Comparison of ENCODE assay signal across 28 cellular contexts in the genomic region with DNA sequence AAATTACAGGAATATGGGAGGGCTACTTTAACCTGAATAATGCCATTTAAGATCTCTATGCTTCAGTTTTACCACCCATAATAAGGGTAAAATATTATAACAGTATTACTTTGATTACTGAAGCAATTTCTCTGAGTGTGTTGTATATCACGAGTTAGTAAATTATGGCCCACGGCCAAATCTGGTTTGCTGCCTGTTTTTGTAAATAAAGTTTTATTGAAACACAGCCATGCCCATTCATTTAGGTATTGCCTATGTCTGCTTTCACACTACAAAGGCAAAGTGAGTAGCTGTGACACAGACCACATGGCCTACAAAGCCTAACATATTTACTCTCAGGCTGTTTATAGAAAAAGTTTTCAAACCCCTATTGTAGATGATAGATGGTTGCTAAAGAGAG.
"Had no signal": no experiment of that assay in that cellular context is flagged by ENCODE, and none has a peak within 500 bp of the region (broad histone marks: within the 10 kb centered on the region; RNA-seq: fewer than 3 reads in every experiment).

No MANE protein-coding gene starts in this region.

- H3K79me2 ChIP-seq: parathyroid adenoma had no signal

- H3K27me3 ChIP-seq: neural progenitor cell, ovary, suprapubic skin, testis, tibial artery, transverse colon, upper lobe of right lung, uterus had no signal

- H3K27ac ChIP-seq: neural progenitor cell, ovary, parathyroid adenoma, psoas muscle, skin epidermis, spleen, suprapubic skin, testis, tibial artery, transverse colon, upper lobe of right lung, uterus had no signal

- H3K4me2 ChIP-seq: neural progenitor cell, smooth muscle cell had no signal

- H3K4me3 ChIP-seq: neural progenitor cell, ovary, psoas muscle, skin epidermis, smooth muscle cell, spleen, suprapubic skin, testis, tibial artery, transverse colon, upper lobe of right lung, uterus had no signal

- ATAC-seq: natural killer cell; psoas muscle; right cardiac atrium; sciatic nerve; stimulated activated memory B cell treated with anti-CD40 and anti-IgM and Interleukin-4, amounts not matched to agents 10 μg/mL and 1 μg/mL and 100 μg/mL, for 72 hours; stimulated activated naive CD8-positive, alpha-beta T cell treated with anti-CD3 and anti-CD28 coated beads, Interleukin-15, amount 100 ng/mL, for 72 hours; stimulated activated naive CD8-positive, alpha-beta T cell treated with anti-CD3 and anti-CD28 coated beads, Interleukin-15, Interleukin-2, amounts not matched to agents 100 U/mL and 50 U/mL, for 24 hours; upper lobe of right lung had no signal

- H2AFZ ChIP-seq: neural progenitor cell, parathyroid adenoma had no signal

- H3K4me1 ChIP-seq: parathyroid adenoma, psoas muscle, spleen, suprapubic skin, testis, tibial artery, transverse colon, upper lobe of right lung, uterus had no signal

- H3K9me3 ChIP-seq: ovary, psoas muscle, spleen, suprapubic skin, testis, tibial artery, transverse colon, upper lobe of right lung, uterus had no signal

- H3K36me3 ChIP-seq: neural progenitor cell, ovary, upper lobe of right lung, uterus had no signal

- H3K9ac ChIP-seq: neural progenitor cell, parathyroid adenoma had no signal

- DNase-seq: natural killer cell; occipital lobe; ovary; posterior cingulate gyrus; psoas muscle; right cardiac atrium; spleen; stimulated activated CD4-positive, alpha-beta T cell treated with anti-CD3 and anti-CD28 coated beads, Interleukin-12 subunit alpha, Interleukin-12 subunit beta, amount 100 ng/mL, for 4 hours; stimulated activated CD4-positive, alpha-beta T cell treated with anti-CD3 and anti-CD28 coated beads, Interleukin-1b, Interleukin-23, amount 100 ng/mL, for 48 hours; stimulated activated CD4-positive, alpha-beta T cell treated with anti-CD3 and anti-CD28 coated beads, Interleukin-4, amount 100 ng/mL, for 1 hour; stimulated activated CD4-positive, alpha-beta T cell treated with anti-CD3 and anti-CD28 coated beads, Interleukin-4, amount 100 ng/mL, for 4 hours; stimulated activated CD8-positive, alpha-beta memory T cell treated with anti-CD3 and anti-CD28 coated beads, Interleukin-4, amount 100 ng/mL, for 48 hours; stimulated activated naive CD4-positive, alpha-beta T cell; stimulated activated naive CD8-positive, alpha-beta T cell treated with anti-CD3 and anti-CD28 coated beads, Interleukin-15, amount 100 ng/mL, for 72 hours; stimulated activated naive CD8-positive, alpha-beta T cell treated with anti-CD3 and anti-CD28 coated beads, Interleukin-15, Interleukin-2, amounts not matched to agents 100 U/mL and 50 U/mL, for 24 hours; substantia nigra; testis; tibial artery; transverse colon; upper lobe of right lung; uterus had no signal
